ENCODE assay signal across 8 cellular contexts in genomic region chr17:5499790-5500189, GRCh38. TPM values are rescaled to one million over a fixed set of nuclear protein-coding genes. Genes with fewer than 3 reads are reported as not detected.
DNase-seq lines count a peak whose midpoint lies in the region; ATAC-seq and TF ChIP-seq lines count a peak whose summit lies in the region.

No MANE protein-coding gene starts in this region.

- intact Hi-C loops in IMR-90 (cut with micrococcal nuclease) (loop anchor here (2.0 kb wide), 2 partner anchors 31 to 85 kb away; partner anchors contain the start of genes DHX33 and NLRP1), dorsolateral prefrontal cortex (cut with DNase I) (no loop called here)

- H3K4me2 ChIP-seq in IMR-90 (ENCODE audit: low read depth, low read length) = peak overlapping the region; percentile 87
- peak overlapping the region; percentile 99 for H3K4me2 ChIP-seq in neural progenitor cell

- peaks cover 15% of the 10 kb centered on the region for H3K36me3 Mint-ChIP-seq in neural progenitor cell

- H3K27me3 ChIP-seq in IMR-90 (ENCODE audit: control insufficient read depth, insufficient read depth, low read length) = no peaks in the 10 kb centered on the region
- no peaks in the 10 kb centered on the region for H3K27me3 ChIP-seq in dorsolateral prefrontal cortex
- H3K27me3 ChIP-seq in neural progenitor cell = peaks cover 63% of the 10 kb centered on the region
- H3K27me3 ChIP-seq in SJCRH30 = no peaks in the 10 kb centered on the region

- H3K9me1 ChIP-seq in IMR-90 (ENCODE audit: insufficient read depth, low read length) = peaks cover 3% of the 10 kb centered on the region

- 0 out of 2 replicates have a peak overlapping the region, but pooled peaks have one; percentile 34 for H2AK5ac ChIP-seq in IMR-90 (ENCODE audit: low read depth, low read length)

- in situ Hi-C loops in IMR-90 (cut with MboI; ENCODE audit: low sequenced_read_pairs) = no loop called here

- peak overlapping the region; percentile 83 for H3K4ac ChIP-seq in IMR-90 (ENCODE audit: low read depth, low read length)

- H2AFZ ChIP-seq in IMR-90 (replicated peaks; ENCODE audit: low read length, poor library complexity) (peak overlapping the region; percentile 90), neural progenitor cell (replicated peaks) (peak overlapping the region; percentile 59)

- DNase-seq in AG09319 (ENCODE audit: extremely low read depth, low read depth) (no peak), IMR-90 (no peak), dorsolateral prefrontal cortex (peak in 8 of 10 donors; percentile 33 to 75 (median 46)), neural progenitor cell (ENCODE audit: low spot score) (peak; percentile 75), SJCRH30 (no peak), HEK293T (ENCODE audit: extremely low spot score) (no peak)

- dilution Hi-C loops in IMR-90 (cut with HindIII; ENCODE audit: low sequenced_read_pairs, unreplicated experiment) = no loop called here

- no peak overlapping the region for H2BK20ac ChIP-seq in IMR-90 (ENCODE audit: low read depth, low read length)

- peak overlapping the region; percentile 43 for H3K14ac ChIP-seq in IMR-90 (replicated peaks; ENCODE audit: low read depth, low read length)

- peak overlapping the region; percentile 77 for H3K27ac ChIP-seq in IMR-90 (ENCODE audit: insufficient read depth, low read length)
- peak overlapping the region in 54 of 59 donors; percentile 19 to 93 (median 80) for H3K27ac ChIP-seq in dorsolateral prefrontal cortex
- no peak overlapping the region for H3K27ac ChIP-seq in neural progenitor cell
- H3K27ac ChIP-seq in SJCRH30 = no peak overlapping the region

- 4% methylated on average over 25 of the region's 33 CpGs; no CpG with 5 or more reads in 1 of the 2 experiments for WGBS in IMR-90 (ENCODE audit: extremely low coverage in 2 of 2, insufficient read length in 1 of 2), 2 experiments

- no peak overlapping the region for H2BK15ac ChIP-seq in IMR-90 (ENCODE audit: low read depth, low read length)

- TF ChIP-seq RAD21 in IMR-90 (IDR thresholded peaks at IDR 0.05; ENCODE audit: low read length) = 0 out of 2 replicates have a peak, but pooled peaks have one; percentile 5

- H3K23ac ChIP-seq in IMR-90 (ENCODE audit: low read depth, low read length) = peak overlapping the region; percentile 93

- H3K4me1 ChIP-seq in IMR-90 (ENCODE audit: control insufficient read depth, insufficient read depth, low read length) = peaks cover 4% of the 10 kb centered on the region; the same call in 1 of the 2 replicates
- H3K4me1 ChIP-seq in neural progenitor cell = peaks cover 11% of the 10 kb centered on the region
- H3K4me1 ChIP-seq in SJCRH30 = no peaks in the 10 kb centered on the region

- H3K9ac ChIP-seq in IMR-90 (ENCODE audit: low read depth, low read length) (peak overlapping the region; percentile 81), neural progenitor cell (no peak overlapping the region)

- H4K8ac ChIP-seq in IMR-90 (ENCODE audit: low read depth in 2 of 2, low read length in 2 of 2) = peak overlapping the region in 1 of 2 experiments; percentile 71; a peak in 1 of 4 replicates

- peak overlapping the region; percentile 77; the same call in 1 of the 2 replicates for H3K56ac ChIP-seq in IMR-90 (ENCODE audit: extremely low read depth, insufficient read depth, low read length)

- peaks cover 21% of the 10 kb centered on the region for H3K4me1 Mint-ChIP-seq in neural progenitor cell

- peak overlapping the region; percentile 96 for H2AK9ac ChIP-seq in IMR-90 (replicated peaks; ENCODE audit: low read depth, low read length, poor library complexity)

- BruUV-seq in IMR-90 (replicated peaks; lab: Mats Ljungman, UMichigan) = no TSS peak

- H4K20me1 ChIP-seq in IMR-90 (ENCODE audit: insufficient read depth, low read length) = no peaks in the 10 kb centered on the region
- no peaks in the 10 kb centered on the region for H4K20me1 ChIP-seq in neural progenitor cell (ENCODE audit: low read depth)

- H3K18ac ChIP-seq in IMR-90 (ENCODE audit: low read depth, low read length) = no peak overlapping the region

- H3K4me3 Mint-ChIP-seq in neural progenitor cell = peak overlapping the region; percentile 99

- peaks cover 10% of the 10 kb centered on the region for H3K9me3 Mint-ChIP-seq in neural progenitor cell

- ATAC-seq in IMR-90 (ENCODE audit: low read depth) (peak; percentile 22), HG03520 (IDR thresholded peaks at IDR 0.05; ENCODE audit: unreplicated experiment) (no peak), HG03097 (IDR thresholded peaks at IDR 0.05; ENCODE audit: low FRiP score, unreplicated experiment) (no peak)

- no peak for TF ChIP-seq POLR2A in IMR-90 (IDR thresholded peaks at IDR 0.05; ENCODE audit: low read depth, low read length)

- H2BK5ac ChIP-seq in IMR-90 (ENCODE audit: low read depth, low read length, poor library complexity, severe bottlenecking) = peak overlapping the region; percentile 55

- H3K4me3 ChIP-seq in IMR-90 (ENCODE audit: insufficient read depth, low read depth, low read length) (peak overlapping the region; percentile 91), dorsolateral prefrontal cortex (peak overlapping the region; percentile 48 to 93 (median 78)), neural progenitor cell (peak overlapping the region; percentile 88), SJCRH30 (no peak overlapping the region; the same call in 1 of the 2 replicates)

- H3K36me3 ChIP-seq in IMR-90 (ENCODE audit: control insufficient read depth, insufficient read depth, low read length) (peaks cover 1% of the 10 kb centered on the region; the same call in 1 of the 2 replicates), neural progenitor cell (no peaks in the 10 kb centered on the region), SJCRH30 (no peaks in the 10 kb centered on the region)

- H3F3A ChIP-seq in neural progenitor cell (ENCODE audit: low read depth) = peaks cover 20% of the 10 kb centered on the region

- no peaks in the 10 kb centered on the region for H3K27me3 Mint-ChIP-seq in neural progenitor cell (ENCODE audit: insufficient read depth, low read depth)

- H3K79me2 ChIP-seq in neural progenitor cell (ENCODE audit: low read depth) = no peaks in the 10 kb centered on the region

- peak overlapping the region; percentile 38; the same call in 1 of the 2 replicates for H2BK120ac ChIP-seq in IMR-90 (ENCODE audit: low read depth, low read length)

- H3K79me1 ChIP-seq in IMR-90 (ENCODE audit: low read depth in 1 of 2, low read length in 2 of 2) = peaks cover 9 to 20% of the 10 kb centered on the region in 2 experiments

- TF ChIP-seq CTCF in AG09319 (IDR thresholded peaks at IDR 0.05; ENCODE audit: low read depth, low read length) (peak; percentile 1; the same call in 1 of the 2 replicates), IMR-90 (conservative IDR thresholded peaks at IDR 0.05; ENCODE audit: low read depth, low read length) (peak; percentile 17; the same call in 1 of the 2 replicates), dorsolateral prefrontal cortex (IDR thresholded peaks at IDR 0.05 in 54 of 56, conservative IDR thresholded peaks at IDR 0.05 in 2 of 56; ENCODE audit: low read depth in 1 of 56, partially characterized antibody in 56 of 56) (peak in 9 of 56 donors; percentile 9 to 31 (median 17)), neural progenitor cell (IDR thresholded peaks at IDR 0.05) (no peak)

- H4K5ac ChIP-seq in IMR-90 (ENCODE audit: low read depth, low read length) = no peak overlapping the region

- H4K91ac ChIP-seq in IMR-90 (ENCODE audit: insufficient read depth, low read depth, low read length) = peak overlapping the region; percentile 36

- H3K9me3 ChIP-seq in IMR-90 (ENCODE audit: control insufficient read depth, insufficient read depth, low read length) = no peaks in the 10 kb centered on the region
- H3K9me3 ChIP-seq in neural progenitor cell (ENCODE audit: low read depth) = no peaks in the 10 kb centered on the region
- no peaks in the 10 kb centered on the region for H3K9me3 ChIP-seq in SJCRH30 (replicated peaks)

- CTCF ChIA-PET in IMR-90 (lab: Yijun Ruan, JAX) (interaction anchor here (0.8 to 1.5 kb wide), 5 partner anchors 14 to 57 kb away, joined by 3 to 4 read pairs (median 3); no protein-coding TSS in a partner anchor), HEK293T (lab: Yijun Ruan, JAX) (no interaction called here)

- H3K27ac Mint-ChIP-seq in neural progenitor cell = peak overlapping the region; percentile 24

- POLR2A ChIA-PET in IMR-90 (lab: Charles Lee; ENCODE audit: unreplicated experiment) = no interaction called here
- POLR2A ChIA-PET in HEK293T (lab: Yijun Ruan, JAX) = interaction anchor here (0.8 to 5.2 kb wide), 4 partner anchors 13 to 31 kb away, joined by 3 to 44 read pairs (median 4); partner anchors contain the start of genes DERL2, DHX33 and MIS12

TF ChIP-seq in IMR-90, 13 proteins besides CTCF, POLR2A, EP300 and RAD21 (continues in another document):
- TF ChIP-seq RCOR1 (IDR thresholded peaks at IDR 0.05; ENCODE audit: insufficient replicate concordance, low read length) (no peak), CEBPB (IDR thresholded peaks at IDR 0.05; ENCODE audit: low read depth, low read length) (no peak), SMC3 (IDR thresholded peaks at IDR 0.05; ENCODE audit: low read depth, low read length) (no peak)

TF ChIP-seq in HEK293T, 16 proteins besides CTCF, POLR2A, EP300 and RAD21 (continues in another document):
- TF ChIP-seq L3MBTL2 (conservative IDR thresholded peaks at IDR 0.05) = no peak
- no peak for TF ChIP-seq SP1 (IDR thresholded peaks at IDR 0.05)
- TF ChIP-seq HDGF (IDR thresholded peaks at IDR 0.05; ENCODE audit: borderline replicate concordance) = no peak
- no peak for TF ChIP-seq ARNT (IDR thresholded peaks at IDR 0.05)

RNA-seq across cellular contexts. Expression of gene MIS12, which starts 13.4 kb away (rescaled TPM):
- total RNA-seq in IMR-90 (2012; rRNA removed) (11.7 and 18.1 TPM in 2 replicates), dorsolateral prefrontal cortex (10 to 100 TPM in 113 of 120 experiments, 1 to 10 TPM in 7; 8.2 to 24.0 (median 13.7) TPM), neural progenitor cell (ENCODE audit: low replicate concordance) (36.5 and 53.7 TPM in 2 replicates)
- 5.7 and 7.5 TPM in 2 replicates for polyA plus RNA-seq in IMR-90 (2012; rRNA removed)
- polyA plus RNA-seq in IMR-90 (2012; cell fraction: cytosol; rRNA removed) = 1.5 and 1.8 TPM in 2 replicates
- polyA plus RNA-seq in IMR-90 (2012; cell fraction: nucleus; rRNA removed; ENCODE audit: low replicate concordance) = 1.7 and 10.0 TPM in 2 replicates
- total RNA-seq in SJCRH30 (2014; rRNA removed; shearing (Covaris generic)) = 21.4 and 27.2 TPM in 2 replicates

RNA-seq across cellular contexts. Expression of gene DERL2, which starts 13.8 kb away (rescaled TPM):
- total RNA-seq in IMR-90 (2012; rRNA removed) = 27.4 and 52.8 TPM in 2 replicates
- polyA plus RNA-seq in IMR-90 (2012; rRNA removed) = 44.1 and 44.2 TPM in 2 replicates
- 19.6 and 25.7 TPM in 2 replicates for polyA plus RNA-seq in IMR-90 (2012; cell fraction: cytosol; rRNA removed)
- 14.2 and 58.1 TPM in 2 replicates for polyA plus RNA-seq in IMR-90 (2012; cell fraction: nucleus; rRNA removed; ENCODE audit: low replicate concordance)
- 10 to 100 TPM; 17.7 to 50.8 (median 30.9) TPM for total RNA-seq in dorsolateral prefrontal cortex
- 40.9 and 47.8 TPM in 2 replicates for total RNA-seq in neural progenitor cell (ENCODE audit: low replicate concordance)
- 36.7 and 53.3 TPM in 2 replicates for total RNA-seq in SJCRH30 (2014; rRNA removed; shearing (Covaris generic))

RNA-seq across cellular contexts. Expression of gene DHX33, which starts 31.0 kb away (rescaled TPM):
- total RNA-seq in IMR-90 (2012; rRNA removed) (13.1 and 14.0 TPM in 2 replicates), dorsolateral prefrontal cortex (10 to 100 TPM; 12.5 to 25.9 (median 18.5) TPM), neural progenitor cell (ENCODE audit: low replicate concordance) (15.0 and 19.0 TPM in 2 replicates)
- 16.1 and 17.2 TPM in 2 replicates for polyA plus RNA-seq in IMR-90 (2012; rRNA removed)
- 6.7 and 7.3 TPM in 2 replicates for polyA plus RNA-seq in IMR-90 (2012; cell fraction: cytosol; rRNA removed)
- polyA plus RNA-seq in IMR-90 (2012; cell fraction: nucleus; rRNA removed; ENCODE audit: low replicate concordance) = 21.5 and 24.7 TPM in 2 replicates
- total RNA-seq in SJCRH30 (2014; rRNA removed; shearing (Covaris generic)) = 13.3 and 15.2 TPM in 2 replicates

Comparison
In these comparisons a context has a peak if more than half of its experiments do, and no peak if none do; other contexts are left out.
1. DNase-seq: peak in dorsolateral prefrontal cortex (8 of 10) and neural progenitor cell (single experiment); none in AG09319 (single experiment), IMR-90 (single experiment), SJCRH30 (0 of 2) and HEK293T (single experiment).
2. H3K27ac ChIP-seq: peak in IMR-90 (single experiment) and dorsolateral prefrontal cortex (54 of 59); none in neural progenitor cell (single experiment) and SJCRH30 (single experiment).